29 cellular contexts compared by ENCODE assay signal in the genomic region with DNA sequence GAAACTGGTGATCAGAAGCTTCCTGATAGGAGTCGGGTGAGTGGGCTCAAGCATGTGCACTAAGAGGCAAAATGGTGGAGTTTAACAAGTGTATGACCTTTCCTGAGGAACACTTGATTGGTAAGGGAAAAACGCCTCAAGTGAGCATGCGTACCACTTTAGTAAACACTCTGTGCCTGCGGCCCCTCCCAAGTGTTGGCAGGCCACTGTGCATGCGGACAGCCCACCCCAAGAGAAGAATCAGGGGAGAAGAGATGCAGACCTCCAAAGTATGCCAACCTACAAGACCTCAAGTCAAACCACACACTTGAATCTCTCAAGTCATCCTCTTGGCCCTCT.
"Had no signal": no experiment of that assay in that cellular context is flagged by ENCODE, and none has a peak within 500 bp of the region (broad histone marks: within the 10 kb centered on the region; RNA-seq: fewer than 3 reads in every experiment).

No MANE protein-coding gene starts in this region.

- DNase-seq: activated CD4-positive, alpha-beta memory T cell treated with anti-CD3 and anti-CD28 coated beads for 36 hours; activated CD4-positive, alpha-beta T cell treated with anti-CD3 and anti-CD28 coated beads for 4 hours; activated CD4-positive, alpha-beta T cell treated with anti-CD3 and anti-CD28 coated beads, Interleukin-2, amount 50 U/mL, for 1 hour; activated CD4-positive, CD25-positive, alpha-beta regulatory T cell treated with anti-CD3 and anti-CD28 coated beads, Interleukin-2, amount 50 U/mL, for 72 hours; activated CD8-positive, alpha-beta memory T cell treated with anti-CD3 and anti-CD28 coated beads for 24 hours; activated CD8-positive, alpha-beta memory T cell treated with anti-CD3 and anti-CD28 coated beads, Interleukin-2, amount 10 ng/mL, durations not matched to agents 7 days and 5 days; activated CD8-positive, alpha-beta memory T cell treated with anti-CD3 and anti-CD28 coated beads, Interleukin-2, amount 50 U/mL, for 48 hours; activated effector memory CD4-positive, alpha-beta T cell treated with Interleukin-2 at 50 U/mL for 16 hours; activated naive CD4-positive, alpha-beta T cell treated with anti-CD3 and anti-CD28 coated beads, Interleukin-2, amount 10 ng/mL, durations not matched to agents 7 days and 5 days; activated naive CD8-positive, alpha-beta T cell treated with anti-CD3 and anti-CD28 coated beads, Interleukin-2, amount 50 U/mL, for 24 hours; activated T-cell treated with anti-CD3 and anti-CD28 coated beads, Interleukin-2, amount 50 U/mL, for 48 hours; anterior cingulate cortex; caudate nucleus; Karpas-422; NCI-H1105; NCI-H1417 treated with DMSO at 0.1 percent for 48 hours; NCI-H1694; NCI-H2029; NCI-H345; NCI-H524 treated with DMSO at 0.1 percent for 48 hours; RPMI8226; SHP77 treated with DMSO at 0.1 percent for 48 hours; SK-N-SH had no signal

- H3K4me2 ChIP-seq: SK-N-SH had no signal

- H3K9ac ChIP-seq: SK-N-SH had no signal

- ATAC-seq: activated CD8-positive, alpha-beta memory T cell treated with anti-CD3 and anti-CD28 coated beads, Interleukin-2, amount 10 ng/mL, durations not matched to agents 7 days and 5 days; activated naive CD8-positive, alpha-beta T cell treated with anti-CD3 and anti-CD28 coated beads, Interleukin-2, amount 50 U/mL, for 24 hours; Panc1 had no signal

- H3K27ac ChIP-seq: SJSA1 had no signal

- H3K4me1 Mint-ChIP-seq: activated CD8-positive, alpha-beta memory T cell treated with anti-CD3 and anti-CD28 coated beads, Interleukin-2, amount 10 ng/mL, durations not matched to agents 7 days and 5 days; activated naive CD4-positive, alpha-beta T cell treated with anti-CD3 and anti-CD28 coated beads, Interleukin-2, amount 10 ng/mL, durations not matched to agents 7 days and 5 days; activated naive CD8-positive, alpha-beta T cell treated with anti-CD3 and anti-CD28 coated beads, Interleukin-2, amount 50 U/mL, for 24 hours had no signal

- H3K4me3 ChIP-seq: SJSA1 had no signal

- H3K4me3 Mint-ChIP-seq: activated CD4-positive, alpha-beta memory T cell treated with anti-CD3 and anti-CD28 coated beads for 36 hours; activated CD8-positive, alpha-beta memory T cell treated with anti-CD3 and anti-CD28 coated beads, Interleukin-2, amount 10 ng/mL, durations not matched to agents 7 days and 5 days; activated naive CD4-positive, alpha-beta T cell treated with anti-CD3 and anti-CD28 coated beads, Interleukin-2, amount 10 ng/mL, durations not matched to agents 7 days and 5 days; activated naive CD8-positive, alpha-beta T cell; activated naive CD8-positive, alpha-beta T cell treated with anti-CD3 and anti-CD28 coated beads, Interleukin-2, amount 50 U/mL, for 24 hours; brain; T-helper 1 cell treated with Interleukin-12 subunit alpha and Interleukin-12 subunit beta and Interleukin-4 antibody, amounts not matched to agents 30 μg/mL and 1 μg/mL, for 36 hours; T-helper 2 cell treated with Interferon-gamma antibody and Interleukin-4, amounts not matched to agents 5 μg/mL and 100 μg/mL, for 36 hours had no signal

- H3K27ac Mint-ChIP-seq: activated CD4-positive, alpha-beta memory T cell treated with anti-CD3 and anti-CD28 coated beads for 36 hours; activated CD8-positive, alpha-beta memory T cell treated with anti-CD3 and anti-CD28 coated beads, Interleukin-2, amount 10 ng/mL, durations not matched to agents 7 days and 5 days; activated naive CD4-positive, alpha-beta T cell treated with anti-CD3 and anti-CD28 coated beads, Interleukin-2, amount 10 ng/mL, durations not matched to agents 7 days and 5 days; activated naive CD8-positive, alpha-beta T cell; activated naive CD8-positive, alpha-beta T cell treated with anti-CD3 and anti-CD28 coated beads, Interleukin-2, amount 50 U/mL, for 24 hours; T-helper 1 cell treated with Interleukin-12 subunit alpha and Interleukin-12 subunit beta and Interleukin-4 antibody, amounts not matched to agents 30 μg/mL and 1 μg/mL, for 36 hours; T-helper 2 cell treated with Interferon-gamma antibody and Interleukin-4, amounts not matched to agents 5 μg/mL and 100 μg/mL, for 36 hours had no signal

- H3K9me3 Mint-ChIP-seq: activated CD4-positive, alpha-beta memory T cell treated with anti-CD3 and anti-CD28 coated beads for 36 hours; activated naive CD4-positive, alpha-beta T cell treated with anti-CD3 and anti-CD28 coated beads, Interleukin-2, amount 10 ng/mL, durations not matched to agents 7 days and 5 days; activated naive CD8-positive, alpha-beta T cell treated with anti-CD3 and anti-CD28 coated beads, Interleukin-2, amount 50 U/mL, for 24 hours; T-helper 1 cell treated with Interleukin-12 subunit alpha and Interleukin-12 subunit beta and Interleukin-4 antibody, amounts not matched to agents 30 μg/mL and 1 μg/mL, for 36 hours; T-helper 2 cell treated with Interferon-gamma antibody and Interleukin-4, amounts not matched to agents 5 μg/mL and 100 μg/mL, for 36 hours had no signal

- H3K9me3 ChIP-seq: SJSA1, SK-N-SH had no signal

- H3K27me3 Mint-ChIP-seq: activated CD4-positive, alpha-beta memory T cell treated with anti-CD3 and anti-CD28 coated beads for 36 hours; activated CD8-positive, alpha-beta memory T cell treated with anti-CD3 and anti-CD28 coated beads, Interleukin-2, amount 10 ng/mL, durations not matched to agents 7 days and 5 days; activated naive CD4-positive, alpha-beta T cell treated with anti-CD3 and anti-CD28 coated beads, Interleukin-2, amount 10 ng/mL, durations not matched to agents 7 days and 5 days; activated naive CD8-positive, alpha-beta T cell; activated naive CD8-positive, alpha-beta T cell treated with anti-CD3 and anti-CD28 coated beads, Interleukin-2, amount 50 U/mL, for 24 hours; brain had no signal

- H3K36me3 Mint-ChIP-seq: activated CD8-positive, alpha-beta memory T cell treated with anti-CD3 and anti-CD28 coated beads, Interleukin-2, amount 10 ng/mL, durations not matched to agents 7 days and 5 days; activated naive CD4-positive, alpha-beta T cell treated with anti-CD3 and anti-CD28 coated beads, Interleukin-2, amount 10 ng/mL, durations not matched to agents 7 days and 5 days; brain had no signal

- H3K36me3 ChIP-seq: SJSA1 had no signal

- H3K27me3 ChIP-seq: SJSA1 had no signal
